In the genomic region with DNA sequence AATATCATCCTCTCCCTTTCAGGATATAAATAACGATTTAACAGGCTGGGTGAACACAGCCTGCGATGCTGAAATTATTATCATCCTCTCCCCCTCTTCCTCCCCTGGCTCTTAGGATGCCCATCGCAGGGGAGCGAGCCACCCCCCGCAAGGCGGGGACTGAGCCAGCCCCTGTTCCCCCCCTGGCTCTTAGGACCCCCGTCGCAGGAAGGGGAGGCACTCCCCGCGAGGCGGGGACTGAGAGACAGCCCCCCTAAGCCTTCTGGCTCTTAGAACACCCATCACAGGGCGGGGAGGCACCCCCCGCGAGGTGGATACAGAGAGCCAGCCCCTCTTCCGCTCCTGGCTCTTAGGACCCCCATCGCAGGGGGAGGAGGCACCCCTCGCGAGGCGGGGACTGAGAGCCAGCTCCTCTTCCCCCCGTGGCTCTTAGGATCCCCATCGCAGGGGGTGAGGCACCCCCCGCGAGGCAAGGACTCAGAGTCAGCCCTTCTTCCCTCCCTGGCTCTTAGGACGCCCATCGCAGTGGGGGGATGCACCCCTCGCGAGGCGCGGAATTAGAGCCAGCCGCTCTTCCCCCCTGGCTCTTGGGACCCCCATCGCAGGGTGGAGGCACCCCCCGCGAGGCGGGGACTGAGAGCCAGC, we compare ENCODE assay signal across 2 cellular contexts. TPM values are rescaled to one million over a fixed set of nuclear protein-coding genes. Genes with fewer than 3 reads are reported as not detected.
"Had no signal": no experiment of that assay in that cellular context is flagged by ENCODE, and none has a peak within 500 bp of the region (broad histone marks: within the 10 kb centered on the region; RNA-seq: fewer than 3 reads in every experiment).

No MANE protein-coding gene starts in this region.

RNA-seq across cellular contexts. Expression of a gene that starts 21.9 kb away (rescaled TPM):
- total RNA-seq: LHCN-M2, PC-3 had no signal
